Comparison of ENCODE assay signal across 8 cellular contexts in the genomic region with DNA sequence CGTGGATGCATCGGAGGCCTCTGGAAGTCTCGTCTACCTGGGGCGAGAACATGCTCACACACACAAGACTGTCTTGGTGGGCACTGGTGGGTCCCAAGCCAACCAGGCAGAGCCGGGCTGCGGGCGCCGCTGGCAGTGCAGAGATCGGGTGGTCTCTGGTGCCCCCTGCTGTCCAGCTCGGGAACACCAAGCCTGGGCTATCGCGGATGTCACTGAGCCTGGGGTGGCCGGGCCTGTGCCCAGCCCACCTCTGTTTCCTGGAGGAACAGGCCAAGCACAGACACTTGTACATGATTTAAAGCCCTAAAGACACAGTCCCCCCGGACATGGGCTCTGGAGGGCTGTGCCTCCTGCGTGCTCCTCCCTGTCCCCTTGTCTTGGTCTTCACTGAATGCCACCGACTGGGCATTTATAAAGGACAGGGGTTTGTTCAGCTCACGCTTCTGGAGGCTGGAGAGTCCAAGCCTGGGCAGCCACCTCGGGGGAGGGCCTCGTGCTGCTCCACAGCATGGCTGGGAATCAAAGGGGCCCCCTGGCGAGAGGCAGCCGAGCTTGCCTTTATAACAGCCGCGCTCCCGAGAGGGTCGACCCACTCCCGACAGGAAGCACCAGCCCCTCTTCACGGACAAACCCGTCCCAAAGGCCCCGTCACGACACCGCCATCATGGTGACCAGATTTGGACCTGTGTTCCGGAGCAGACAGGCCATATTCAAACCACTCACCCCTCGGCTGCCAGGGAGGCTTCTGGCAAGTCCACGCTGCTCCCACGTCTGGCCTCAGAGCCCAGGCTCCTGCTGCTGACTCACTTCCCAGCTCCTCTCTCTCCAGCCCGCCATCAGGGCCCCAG. TPM values are rescaled to one million over a fixed set of nuclear protein-coding genes. Genes with fewer than 3 reads are reported as not detected.
A peak's percentile ranks its signal among the peaks of the same experiment; 100 is the strongest.
DNase-seq lines count a peak whose midpoint lies in the region; ATAC-seq and TF ChIP-seq lines count a peak whose summit lies in the region.

No MANE protein-coding gene starts in this region.

- peaks cover 16% of the 10 kb centered on the region; the same call in 1 of the 2 replicates for H3K27me3 ChIP-seq in BE2C
- peaks cover 30% of the 10 kb centered on the region for H3K27me3 ChIP-seq in WERI-Rb-1 (ENCODE audit: insufficient read depth, low read depth, severe bottlenecking)

- TF ChIP-seq CTCF in BE2C (IDR thresholded peaks at IDR 0.05; ENCODE audit: low read depth, low read length) (peak; percentile 90), WERI-Rb-1 (IDR thresholded peaks at IDR 0.05; ENCODE audit: low read depth, low read length) (peak; percentile 96), brain (conservative IDR thresholded peaks at IDR 0.05) (peak; percentile 95 to 97)

- ATAC-seq in GM21423 (IDR thresholded peaks at IDR 0.05; ENCODE audit: unreplicated experiment): peak; percentile 65
- ATAC-seq in HG02571 (IDR thresholded peaks at IDR 0.05; ENCODE audit: unreplicated experiment): no peak

- peaks cover 4% of the 10 kb centered on the region for H3K27me3 Mint-ChIP-seq in brain
- H3K27me3 Mint-ChIP-seq in immature natural killer cell (ENCODE audit: low read depth in 3 of 3): peaks cover 0 to 4% (median 2%) of the 10 kb centered on the region in 3 donors

- no peaks in the 10 kb centered on the region for H3K4me1 ChIP-seq in BE2C

- H3K4me3 ChIP-seq in BE2C (ENCODE audit: low read depth, low read length) (no peak overlapping the region), WERI-Rb-1 (ENCODE audit: low read depth, low read length) (no peak overlapping the region)

- H3K4me3 Mint-ChIP-seq in brain (peak overlapping the region in 1 of 5 experiments; percentile 53), immature natural killer cell (no peak overlapping the region)

- H3K36me3 Mint-ChIP-seq in brain (no peaks in the 10 kb centered on the region), immature natural killer cell (no peaks in the 10 kb centered on the region)

- DNase-seq in BE2C (peak; percentile 84), NCI-H1105 treated with DMSO at 0.1 percent for 48 hours (lab: John Stamatoyannopoulos, UW) (peak; percentile 38), WERI-Rb-1 (peak; percentile 67), immature natural killer cell (peak; percentile 73 to 75 (median 73))
- DNase-seq in stimulated activated CD4-positive, alpha-beta T cell treated with anti-CD3 and anti-CD28 coated beads, Interleukin-15, amount 100 ng/mL, for 48 hours (ENCODE audit: low read depth in 2 of 2): peak; percentile 52 to 67

- H3K27ac Mint-ChIP-seq in brain: peak overlapping the region in 1 of 5 experiments; percentile 24
- no peak overlapping the region for H3K27ac Mint-ChIP-seq in immature natural killer cell

- H3K36me3 ChIP-seq in BE2C (no peaks in the 10 kb centered on the region), WERI-Rb-1 (no peaks in the 10 kb centered on the region)

- peaks cover 26% of the 10 kb centered on the region for H3K4me1 Mint-ChIP-seq in brain
- H3K4me1 Mint-ChIP-seq in immature natural killer cell: no peaks in the 10 kb centered on the region

- H3K9me3 ChIP-seq in BE2C (no peaks in the 10 kb centered on the region), WERI-Rb-1 (ENCODE audit: severe bottlenecking) (no peaks in the 10 kb centered on the region)

- H3K27ac ChIP-seq in WERI-Rb-1: no peak overlapping the region

- H3K9me3 Mint-ChIP-seq in brain (peaks cover 0 to 6% (median 0%) of the 10 kb centered on the region in 5 experiments), immature natural killer cell (peaks cover 0 to 2% (median 0%) of the 10 kb centered on the region in 6 donors)

RNA-seq across cellular contexts. Expression of a gene that starts 3.6 kb away (rescaled TPM):
- polyA plus RNA-seq in BE2C (2012; ENCODE audit: insufficient read depth, insufficient read length, low read depth): not detected
- 3.5 TPM for polyA plus RNA-seq in brain (ENCODE audit: insufficient read depth, low read depth, low replicate concordance)
- polyA plus RNA-seq in immature natural killer cell: not detected

RNA-seq across cellular contexts. Expression of a gene that starts 7.9 kb away (rescaled TPM):
- polyA plus RNA-seq in BE2C (2012; ENCODE audit: insufficient read depth, insufficient read length, low read depth): 395 TPM
- 249 TPM for polyA plus RNA-seq in brain (ENCODE audit: insufficient read depth, low read depth, low replicate concordance)
- 100 to 1,000 TPM; 294 to 465 (median 356) TPM for polyA plus RNA-seq in immature natural killer cell
